ENCODE assay signal across 13 cellular contexts in genomic region chr7:74029094-74029785, GRCh38. TPM values are rescaled to one million over a fixed set of nuclear protein-coding genes. Genes with fewer than 3 reads are reported as not detected.
DNase-seq lines count a peak whose midpoint lies in the region; ATAC-seq, FAIRE-seq and TF ChIP-seq lines count a peak whose summit lies in the region.
"Had no signal": no experiment of that assay in that cellular context is flagged by ENCODE, and none has a peak within 500 bp of the region (broad histone marks: within the 10 kb centered on the region; RNA-seq: fewer than 3 reads in every experiment).

No MANE protein-coding gene starts in this region.

- H4K8ac ChIP-seq in H1 (ENCODE audit: extremely low read depth, insufficient read depth, low read length), result no peak overlapping the region

- H3K4me3 ChIP-seq in H1 (ENCODE audit: extremely low read depth in 1 of 4, insufficient read depth in 2 of 4, low read depth in 3 of 4, low read length in 4 of 4) (no peak overlapping the region), mucosa of rectum (ENCODE audit: low read length in 2 of 2) (peak overlapping the region; percentile 53 to 56), testis (peak overlapping the region; percentile 51 to 69)

- H4K20me1 ChIP-seq in H1 (replicated peaks in 1 of 2; ENCODE audit: control insufficient read depth in 1 of 2, insufficient read depth in 2 of 2, low read length in 2 of 2), result no peaks in the 10 kb centered on the region

- no peak overlapping the region for H4K5ac ChIP-seq in H1 (ENCODE audit: insufficient read length, low read depth, low read length)

- no peak for TF ChIP-seq RAD21 in H1 (IDR thresholded peaks at IDR 0.05 in 1 of 2, conservative IDR thresholded peaks at IDR 0.05 in 1 of 2; ENCODE audit: low read depth in 2 of 2, low read length in 2 of 2)

- H2BK5ac ChIP-seq in H1 (ENCODE audit: low read depth, low read length), result 0 out of 2 replicates have a peak overlapping the region, but pooled peaks have one; percentile 20

- TF ChIP-seq POLR2A in H1 (IDR thresholded peaks at IDR 0.05; ENCODE audit: control extremely low read depth in 1 of 2, low read depth in 2 of 2, low read length in 2 of 2) (no peak), testis (IDR thresholded peaks at IDR 0.05) (no peak)

- H3K27ac ChIP-seq in H1 (ENCODE audit: low read depth, low read length), result no peak overlapping the region
- H3K27ac ChIP-seq in mucosa of rectum (ENCODE audit: low read depth in 2 of 2, low read length in 2 of 2), result peak overlapping the region in 1 of 2 donors; percentile 69
- peak overlapping the region in 1 of 2 donors; percentile 32 for H3K27ac ChIP-seq in testis

- no peak overlapping the region for H4K91ac ChIP-seq in H1 (replicated peaks; ENCODE audit: insufficient read length, low read length)

- H3K56ac ChIP-seq in H1 (replicated peaks; ENCODE audit: insufficient read length, low read depth, low read length), result no peak overlapping the region

- no peak overlapping the region for H2BK120ac ChIP-seq in H1 (replicated peaks; ENCODE audit: low read depth, low read length)

- H3K36me3 ChIP-seq in H1 (ENCODE audit: control insufficient read depth in 2 of 4, insufficient read depth in 4 of 4, low read length in 3 of 4) (no peaks in the 10 kb centered on the region), mucosa of rectum (ENCODE audit: control insufficient read depth in 2 of 2, insufficient read depth in 2 of 2, low read length in 2 of 2) (no peaks in the 10 kb centered on the region), testis (ENCODE audit: low read depth, missing control alignments) (no peaks in the 10 kb centered on the region)

- H3K23ac ChIP-seq in H1 (ENCODE audit: insufficient read length), result no peak overlapping the region

- intact Hi-C loops in testis (cut with DNase I; ENCODE audit: low total_unique reads), result loop anchor here (5.0 kb wide), 1 partner anchor 137 kb away; no protein-coding TSS in a partner anchor

- TF ChIP-seq CTCF in H1 (IDR thresholded peaks at IDR 0.05; ENCODE audit: control extremely low read depth in 1 of 3, insufficient read depth in 1 of 3, low read depth in 1 of 3, low read length in 3 of 3) (no peak), testis (IDR thresholded peaks at IDR 0.05) (no peak)

- H3K79me1 ChIP-seq in H1 (ENCODE audit: low read depth, low read length), result no peaks in the 10 kb centered on the region

- H3K9ac ChIP-seq in H1 (replicated peaks in 1 of 4; ENCODE audit: extremely low read depth in 1 of 4, low read depth in 3 of 4, low read length in 3 of 4) (peak overlapping the region in 1 of 4 experiments; percentile 5; a peak in 1 of 7 replicates), mucosa of rectum (ENCODE audit: low read depth in 1 of 2, low read length in 2 of 2) (peak overlapping the region in 1 of 2 donors; percentile 59)

- H3K9me3 ChIP-seq in H1 (ENCODE audit: insufficient read depth in 2 of 2, low read depth in 1 of 2, low read length in 1 of 2) (no peaks in the 10 kb centered on the region), mucosa of rectum (ENCODE audit: control insufficient read depth in 2 of 2, low read length in 2 of 2) (no peaks in the 10 kb centered on the region), testis (no peaks in the 10 kb centered on the region)

- H3K23me2 ChIP-seq in H1 (ENCODE audit: low read depth, low read length), result no peaks in the 10 kb centered on the region; the same call in 1 of the 2 replicates

- H3K27me3 ChIP-seq in H1 (replicated peaks in 1 of 4; ENCODE audit: control insufficient read depth in 3 of 4, extremely low read depth in 1 of 4, insufficient read depth in 3 of 4, low read length in 3 of 4) (peaks cover 0 to 9% (median 4%) of the 10 kb centered on the region in 4 experiments; a peak in 3 of 7 replicates), mucosa of rectum (ENCODE audit: control insufficient read depth in 2 of 2, insufficient read depth in 2 of 2, low read length in 2 of 2) (peaks cover 2 to 5% of the 10 kb centered on the region in 2 donors), testis (no peaks in the 10 kb centered on the region)

- peak overlapping the region; percentile 19; the same call in 1 of the 2 replicates for H2BK12ac ChIP-seq in H1 (ENCODE audit: low read depth, low read length)

- no peak overlapping the region for H2AFZ ChIP-seq in H1 (ENCODE audit: low read length)

- no peak overlapping the region for H2BK20ac ChIP-seq in H1 (ENCODE audit: low read length)

- CTCF ChIA-PET in H1 (lab: Charles Lee; ENCODE audit: partially characterized antibody), result interaction anchor here (0.5 to 10.9 kb wide), 8 partner anchors 9 to 376 kb away, joined by 3 to 145 read pairs (median 4); no protein-coding TSS in a partner anchor

- no peak for TF ChIP-seq EP300 in H1 (IDR thresholded peaks at IDR 0.05; ENCODE audit: borderline replicate concordance in 1 of 2, low read depth in 2 of 2, low read length in 2 of 2)

- no peaks in the 10 kb centered on the region for H3K79me2 ChIP-seq in H1 (ENCODE audit: control insufficient read depth in 1 of 2, insufficient read depth in 2 of 2, low read length in 2 of 2)

- no peak overlapping the region for H3K18ac ChIP-seq in H1 (ENCODE audit: extremely low read depth, low read length)

- WGBS in H1 (ENCODE audit: extremely low coverage in 1 of 2, insufficient coverage in 1 of 2, insufficient read length in 1 of 2, insufficient replicate concordance in 2 of 2, low coverage in 1 of 2, low lambda C conversion rate in 2 of 2, missing lambda C conversion rate in 1 of 2), 2 experiments, result 91% methylated on average over 13 of the region's 18 CpGs; no CpG with 5 or more reads in 1 of the 2 experiments
- 31 to 44% methylated on average over 4 to 18 of the region's 18 CpGs for WGBS in testis, 2 donors

- 0 out of 2 replicates have a peak overlapping the region, but pooled peaks have one; percentile 66 for H2BK15ac ChIP-seq in H1 (ENCODE audit: low read length)

- DNase-seq in NCI-H69 (lab: John Stamatoyannopoulos, UW) (peak; percentile 39), H1 (ENCODE audit: low read depth in 1 of 2, low spot score in 2 of 2) (no peak), testis (no peak), EL (no peak), SW 1271 (lab: John Stamatoyannopoulos, UW) (no peak)
- DNase-seq: activated T-cell treated with anti-CD3 and anti-CD28 coated beads, Interleukin-2, amount 50 U/mL, for 4 hours; hippocampal formation; naive B cell; NCI-H1436; PC-3 had no signal

- H3K4me2 ChIP-seq in H1 (ENCODE audit: insufficient read depth in 1 of 2, low read depth in 2 of 2, low read length in 2 of 2), result no peak overlapping the region

- POLR2A ChIA-PET in H1 (lab: Charles Lee; ENCODE audit: partially characterized antibody), result interaction anchor here (0.6 to 1.2 kb wide), 3 partner anchors 10 to 428 kb away, joined by 3 to 5 read pairs (median 5); no protein-coding TSS in a partner anchor

- H3K4me1 ChIP-seq in H1 (replicated peaks in 1 of 4; ENCODE audit: control insufficient read depth in 3 of 4, insufficient read depth in 4 of 4, low read length in 3 of 4) (peaks cover 0 to 31% (median 18%) of the 10 kb centered on the region in 4 experiments; a peak in 6 of 7 replicates), mucosa of rectum (ENCODE audit: control insufficient read depth in 2 of 2, insufficient read depth in 2 of 2, low read length in 2 of 2) (peaks cover 6 to 15% of the 10 kb centered on the region in 2 donors), testis (peaks cover 50% of the 10 kb centered on the region)

- no peak for ATAC-seq in esophagus mucosa
- no peak for ATAC-seq in GM21786 (IDR thresholded peaks at IDR 0.05; ENCODE audit: unreplicated experiment)
- ATAC-seq: activated T-cell treated with anti-CD3 and anti-CD28 coated beads, Interleukin-2, amount 50 U/mL, for 4 hours; PC-3 had no signal

- H3K14ac ChIP-seq in H1 (ENCODE audit: insufficient read length), result no peak overlapping the region

- peak overlapping the region; percentile 94; the same call in 1 of the 2 replicates for H2AK5ac ChIP-seq in H1 (ENCODE audit: low read depth, low read length)

- no peak for FAIRE-seq in H1 (lab: Jason Lieb, UNC)

- H3K4ac ChIP-seq in H1 (replicated peaks; ENCODE audit: insufficient read length, low read depth, low read length), result no peak overlapping the region

TF ChIP-seq in H1, 55 proteins besides CTCF, POLR2A, EP300 and RAD21 (continues in another document):
- TF ChIP-seq BACH1 (IDR thresholded peaks at IDR 0.05; ENCODE audit: low read length), result no peak
- TF ChIP-seq TAF1 (IDR thresholded peaks at IDR 0.05; ENCODE audit: low read depth, low read length), result no peak
- TF ChIP-seq CTBP2 (IDR thresholded peaks at IDR 0.05; ENCODE audit: borderline replicate concordance, insufficient read depth, insufficient read length, low read length), result no peak
- TF ChIP-seq E2F6 (IDR thresholded peaks at IDR 0.05), result no peak

RNA-seq across cellular contexts. Expression of gene ELN, which starts 1.3 kb away (rescaled TPM):
- total RNA-seq in H1 (2021; fragmentation: NEBNext Ultra II Directional; extraction: Animal tissue kit (Norgen Biotek cat#: 25700)), result 5.6 and 5.9 TPM in 2 replicates
- polyA plus RNA-seq in H1 (2011; rRNA removed) (5.1 and 5.4 TPM in 2 replicates), testis (ENCODE audit: insufficient read depth, low read depth, low replicate concordance) (55.9 TPM)
- polyA plus RNA-seq in H1 (2011; cell fraction: cytosol; rRNA removed), result 3.2 TPM
- 7.8 TPM for polyA plus RNA-seq in H1 (2011; cell fraction: nucleus; rRNA removed)
- polyA plus RNA-seq in H1 (2012, experiment 1 of 2), result 2.2 to 4.9 TPM (median 4.4 TPM) in 4 replicates
- 3.7 TPM for polyA plus RNA-seq in H1 (2012, experiment 2 of 2)
- polyA plus RNA-seq in H1 (2013, experiment 1 of 2), result 4.6 TPM
- 5.6 TPM for polyA plus RNA-seq in H1 (2013, experiment 2 of 2)
- polyA minus RNA-seq in H1 (2011; rRNA and poly(A)+ RNA removed), result 1.2 TPM in 2 replicates
- polyA minus RNA-seq in H1 (2011; cell fraction: cytosol; rRNA and poly(A)+ RNA removed), result 1.4 TPM
- 1.5 TPM for polyA minus RNA-seq in H1 (2011; cell fraction: nucleus; rRNA and poly(A)+ RNA removed)
- total RNA-seq in testis (10 to 100 TPM; 24.6 to 35.2 TPM), esophagus mucosa (4.9 TPM)

RNA-seq across cellular contexts. Expression of gene LIMK1, which starts 54.4 kb away (rescaled TPM):
- 92.1 and 93.5 TPM in 2 replicates for total RNA-seq in H1 (2021; fragmentation: NEBNext Ultra II Directional; extraction: Animal tissue kit (Norgen Biotek cat#: 25700))
- polyA plus RNA-seq in H1 (2011; rRNA removed) (108 and 172 TPM in 2 replicates), testis (ENCODE audit: insufficient read depth, low read depth, low replicate concordance) (38.6 TPM)
- polyA plus RNA-seq in H1 (2011; cell fraction: cytosol; rRNA removed), result 82.7 TPM
- 129 TPM for polyA plus RNA-seq in H1 (2011; cell fraction: nucleus; rRNA removed)
- 63.0 to 88.9 TPM (median 81.1 TPM) in 4 replicates for polyA plus RNA-seq in H1 (2012, experiment 1 of 2)
- polyA plus RNA-seq in H1 (2012, experiment 2 of 2), result 77.4 TPM
- polyA plus RNA-seq in H1 (2013, experiment 1 of 2), result 44.8 TPM
- 46.9 TPM for polyA plus RNA-seq in H1 (2013, experiment 2 of 2)
- 72.5 and 119 TPM in 2 replicates for polyA minus RNA-seq in H1 (2011; rRNA and poly(A)+ RNA removed)
- 61.9 TPM for polyA minus RNA-seq in H1 (2011; cell fraction: cytosol; rRNA and poly(A)+ RNA removed)
- 34.6 TPM for polyA minus RNA-seq in H1 (2011; cell fraction: nucleus; rRNA and poly(A)+ RNA removed)
- total RNA-seq in testis (10 to 100 TPM; 42.4 to 54.8 TPM), esophagus mucosa (10.2 TPM)

Comparison
In these comparisons a context has a peak if more than half of its experiments do, and no peak if none do; other contexts are left out.
1. H3K4me3 ChIP-seq: peak in mucosa of rectum (2 of 2) and testis (2 of 2); none in H1 (0 of 4).